In genomic region chr7:47571355-47572100, GRCh38 we compare ENCODE assay signal across 8 cellular contexts. TPM values are rescaled to one million over a fixed set of nuclear protein-coding genes. Genes with fewer than 3 reads are reported as not detected.
DNase-seq lines count a peak whose midpoint lies in the region; ATAC-seq and TF ChIP-seq lines count a peak whose summit lies in the region.

No MANE protein-coding gene starts in this region.

- peak overlapping the region; percentile 32 to 93 for H3K4ac ChIP-seq in mesenchymal stem cell (ENCODE audit: low read depth in 1 of 2, low read length in 2 of 2)

- H3K9ac ChIP-seq in colonic mucosa (ENCODE audit: low read depth in 2 of 2, low read length in 2 of 2), result peak overlapping the region; percentile 36 to 77
- no peak overlapping the region for H3K9ac ChIP-seq in mesenchymal stem cell (ENCODE audit: low read length)

- H3K27ac ChIP-seq in colonic mucosa, result peak overlapping the region; percentile 79
- H3K27ac ChIP-seq in mesenchymal stem cell (ENCODE audit: low read length, poor library complexity, severe bottlenecking), result peak overlapping the region; percentile 87
- peak overlapping the region; percentile 31 for H3K27ac ChIP-seq in urinary bladder (ENCODE audit: low read depth)

- H2BK15ac ChIP-seq in mesenchymal stem cell (ENCODE audit: low read depth, poor library complexity, severe bottlenecking), result peak overlapping the region; percentile 19

- intact Hi-C loops in colonic mucosa (cut with DNase I), result no loop called here

- H3K4me3 ChIP-seq in colonic mucosa (no peak overlapping the region), mesenchymal stem cell (ENCODE audit: insufficient read depth in 1 of 2, low read depth in 1 of 2, low read length in 2 of 2) (no peak overlapping the region), urinary bladder (ENCODE audit: low read depth, low read length) (no peak overlapping the region)

- peak overlapping the region in 1 of 2 experiments; percentile 90 for H3K14ac ChIP-seq in mesenchymal stem cell (ENCODE audit: low read length in 2 of 2)

- peak overlapping the region; percentile 52 for H3K4me2 ChIP-seq in mesenchymal stem cell (ENCODE audit: low read length, poor library complexity, severe bottlenecking)

- 84% methylated on average over 23 of the region's 23 CpGs for WGBS in mesenchymal stem cell
- 22% methylated on average over 23 of the region's 23 CpGs for WGBS in urinary bladder

- no peak overlapping the region for H2AFZ ChIP-seq in mesenchymal stem cell (ENCODE audit: low read depth, low read length)

- peak overlapping the region; percentile 13 to 91 for H2BK12ac ChIP-seq in mesenchymal stem cell (ENCODE audit: low read length in 2 of 2)

- no peak for TF ChIP-seq CTCF in colonic mucosa (IDR thresholded peaks at IDR 0.05)

- peak overlapping the region; percentile 96 for H4K91ac ChIP-seq in mesenchymal stem cell (ENCODE audit: low read length)

- peak overlapping the region; percentile 90 for H2BK5ac ChIP-seq in mesenchymal stem cell (ENCODE audit: low read depth, low read length, poor library complexity, severe bottlenecking)

- H3K18ac ChIP-seq in mesenchymal stem cell (ENCODE audit: low read depth in 1 of 2, low read length in 2 of 2), result peak overlapping the region; percentile 91 to 95

- no peaks in the 10 kb centered on the region for H3K27me3 ChIP-seq in colonic mucosa
- no peaks in the 10 kb centered on the region for H3K27me3 ChIP-seq in mesenchymal stem cell (ENCODE audit: control insufficient read depth in 1 of 2, insufficient read depth in 1 of 2, low read length in 2 of 2)

- peaks cover 31% of the 10 kb centered on the region for H3K4me1 ChIP-seq in colonic mucosa
- peaks cover 39% of the 10 kb centered on the region for H3K4me1 ChIP-seq in mesenchymal stem cell (ENCODE audit: control insufficient read depth, insufficient read depth, low read depth, low read length)
- H3K4me1 ChIP-seq in urinary bladder (ENCODE audit: insufficient read depth), result no peaks in the 10 kb centered on the region

- ATAC-seq in GM18502 (IDR thresholded peaks at IDR 0.05; ENCODE audit: poor library complexity, unreplicated experiment) (peak; percentile 32), HG03571 (IDR thresholded peaks at IDR 0.05; ENCODE audit: unreplicated experiment) (no peak)

- H3K23ac ChIP-seq in mesenchymal stem cell (ENCODE audit: low read length in 2 of 2), result no peak overlapping the region

- H4K8ac ChIP-seq in mesenchymal stem cell (ENCODE audit: low read length), result peak overlapping the region; percentile 96

- H3K9me3 ChIP-seq in colonic mucosa (no peaks in the 10 kb centered on the region), mesenchymal stem cell (ENCODE audit: control insufficient read depth, low read length) (no peaks in the 10 kb centered on the region)

- H2AK5ac ChIP-seq in mesenchymal stem cell (ENCODE audit: low read length, severe bottlenecking), result peak overlapping the region; percentile 99

- H3K36me3 ChIP-seq in colonic mucosa (no peaks in the 10 kb centered on the region), mesenchymal stem cell (ENCODE audit: control insufficient read depth in 1 of 2, insufficient read depth in 2 of 2, low read depth in 1 of 2, low read length in 2 of 2) (peaks cover 0 to 17% of the 10 kb centered on the region in 2 experiments), urinary bladder (ENCODE audit: insufficient read depth) (no peaks in the 10 kb centered on the region)

- DNase-seq in NCI-H226, result peak; percentile 92
- DNase-seq in colonic mucosa, result peak; percentile 74
- peak; percentile 64 for DNase-seq in mesenchymal stem cell
- no peak for DNase-seq in activated CD4-positive, CD25-positive, alpha-beta regulatory T cell treated with anti-CD3 and anti-CD28 coated beads, Interleukin-2, amount 50 U/mL, for 72 hours
- no peak for DNase-seq in mucosa of gallbladder (ENCODE audit: low spot score)

- H2BK120ac ChIP-seq in mesenchymal stem cell (ENCODE audit: low read depth, low read length), result peak overlapping the region; percentile 22

- peaks cover 22% of the 10 kb centered on the region for H3K79me1 ChIP-seq in mesenchymal stem cell (replicated peaks; ENCODE audit: low read length, poor library complexity, severe bottlenecking)

RNA-seq across cellular contexts. Expression of gene TNS3, which starts 10.4 kb away (rescaled TPM):
- total RNA-seq in colonic mucosa (10 to 100 TPM; 41.1 to 58.2 TPM), urinary bladder (71.3 TPM), mucosa of gallbladder (97.2 TPM)
- 142 TPM for polyA plus RNA-seq in mesenchymal stem cell (2013, experiment 1 of 2)
- polyA plus RNA-seq in mesenchymal stem cell (2013, experiment 2 of 2), result 136 TPM
- 15.5 TPM for polyA plus RNA-seq in urinary bladder

Comparison
In these comparisons a context has a peak if more than half of its experiments do, and no peak if none do; other contexts are left out.
1. DNase-seq: peak in NCI-H226 (single experiment), colonic mucosa (single experiment) and mesenchymal stem cell (single experiment); none in activated CD4-positive, CD25-positive, alpha-beta regulatory T cell treated with anti-CD3 and anti-CD28 coated beads, Interleukin-2, amount 50 U/mL, for 72 hours (single experiment) and mucosa of gallbladder (single experiment).
2. H3K27ac ChIP-seq: peak in every context shown above with its lines; median percentile 87 in mesenchymal stem cell; 79 in colonic mucosa; 31 in urinary bladder.